ENCODE assay signal across 8 cellular contexts in genomic region chr12:124727244-124727673, GRCh38.
A peak's percentile ranks its signal among the peaks of the same experiment; 100 is the strongest.
DNase-seq lines count a peak whose midpoint lies in the region; ATAC-seq and TF ChIP-seq lines count a peak whose summit lies in the region.

No MANE protein-coding gene starts in this region.

- in situ Hi-C loops in GM13976 (cut with MboI; ENCODE audit: low sequenced_read_pairs, unreplicated experiment): no loop called here

- peak; percentile 76 for ATAC-seq in omental fat pad (ENCODE audit: low FRiP score)

- peak; percentile 68 for DNase-seq in GM13976 (ENCODE audit: low spot score)
- DNase-seq in esophagus muscularis mucosa (ENCODE audit: extremely low spot score): no peak
- DNase-seq in omental fat pad (ENCODE audit: low spot score): no peak
- DNase-seq in NCI-H1930 (lab: John Stamatoyannopoulos, UW): no peak
- DNase-seq in COR-L47 (lab: John Stamatoyannopoulos, UW): no peak
- DNase-seq in NCI-H2227 (lab: John Stamatoyannopoulos, UW; ENCODE audit: unreplicated experiment): no peak
- no peak for DNase-seq in hepatocyte (ENCODE audit: low spot score)

- no peak for TF ChIP-seq CTCF in GM13976 (IDR thresholded peaks at IDR 0.05; ENCODE audit: borderline replicate concordance, control extremely low read depth, extremely low read depth, insufficient read depth, missing control alignments)
- peak; percentile 9; the same call in 1 of the 2 replicates for TF ChIP-seq CTCF in OCI-LY3 (IDR thresholded peaks at IDR 0.05; ENCODE audit: low read depth, low read length)
- TF ChIP-seq CTCF in esophagus muscularis mucosa (IDR thresholded peaks at IDR 0.05): no peak
- no peak for TF ChIP-seq CTCF in omental fat pad (IDR thresholded peaks at IDR 0.05)
- TF ChIP-seq CTCF in hepatocyte (IDR thresholded peaks at IDR 0.05; ENCODE audit: poor library complexity): no peak

- intact Hi-C loops in esophagus muscularis mucosa (cut with DNase I): no loop called here

- H3K9me3 ChIP-seq in OCI-LY3 (ENCODE audit: insufficient read depth, low read length): no peaks in the 10 kb centered on the region
- no peaks in the 10 kb centered on the region for H3K9me3 ChIP-seq in esophagus muscularis mucosa
- H3K9me3 ChIP-seq in hepatocyte (ENCODE audit: low read depth): no peaks in the 10 kb centered on the region

- no peak overlapping the region for H3K9ac ChIP-seq in OCI-LY3 (ENCODE audit: low read length)

- H2AFZ ChIP-seq in OCI-LY3 (ENCODE audit: low read depth, low read length): no peak overlapping the region
- H2AFZ ChIP-seq in hepatocyte: no peak overlapping the region

- H3K27ac ChIP-seq in OCI-LY3 (ENCODE audit: low read length): no peak overlapping the region
- peak overlapping the region; percentile 54 to 77 (median 70) for H3K27ac ChIP-seq in esophagus muscularis mucosa (replicated peaks in 1 of 4)
- no peak overlapping the region for H3K27ac ChIP-seq in hepatocyte

- H4K20me1 ChIP-seq in OCI-LY3 (ENCODE audit: insufficient read depth, low read length): no peaks in the 10 kb centered on the region
- H4K20me1 ChIP-seq in hepatocyte (ENCODE audit: insufficient read depth, poor library complexity, severe bottlenecking): no peaks in the 10 kb centered on the region

- H3K27me3 ChIP-seq in OCI-LY3 (ENCODE audit: low read depth, low read length) (peaks cover 16% of the 10 kb centered on the region), esophagus muscularis mucosa (no peaks in the 10 kb centered on the region), hepatocyte (no peaks in the 10 kb centered on the region)

- peaks cover 6% of the 10 kb centered on the region; the same call in 1 of the 2 replicates for H3K4me1 ChIP-seq in OCI-LY3 (ENCODE audit: low read length)
- peaks cover 23 to 39% (median 37%) of the 10 kb centered on the region in 4 donors for H3K4me1 ChIP-seq in esophagus muscularis mucosa
- H3K4me1 ChIP-seq in hepatocyte (ENCODE audit: insufficient read depth): peaks cover 19% of the 10 kb centered on the region

- H3K36me3 ChIP-seq in OCI-LY3 (replicated peaks; ENCODE audit: low read depth, low read length): no peaks in the 10 kb centered on the region
- H3K36me3 ChIP-seq in esophagus muscularis mucosa: no peaks in the 10 kb centered on the region
- no peaks in the 10 kb centered on the region for H3K36me3 ChIP-seq in hepatocyte (replicated peaks; ENCODE audit: insufficient read depth, low read depth)

- no peak for TF ChIP-seq EP300 in esophagus muscularis mucosa (IDR thresholded peaks at IDR 0.05)

- H3K4me3 ChIP-seq in OCI-LY3 (ENCODE audit: low read length): peak overlapping the region; percentile 31; the same call in 1 of the 2 replicates
- no peak overlapping the region for H3K4me3 ChIP-seq in esophagus muscularis mucosa
- no peak overlapping the region for H3K4me3 ChIP-seq in hepatocyte

- H3K4me2 ChIP-seq in OCI-LY3 (ENCODE audit: low read length) (peak overlapping the region; percentile 53), hepatocyte (no peak overlapping the region)

- no peak for TF ChIP-seq POLR2A in esophagus muscularis mucosa (IDR thresholded peaks at IDR 0.05; ENCODE audit: low read depth)

- H3K79me2 ChIP-seq in OCI-LY3 (ENCODE audit: low read length): no peaks in the 10 kb centered on the region
- H3K79me2 ChIP-seq in hepatocyte: no peaks in the 10 kb centered on the region

- WGBS in esophagus muscularis mucosa: 78% methylated on average over 14 of the region's 16 CpGs
- 81% methylated on average over 16 of the region's 16 CpGs for WGBS in hepatocyte (ENCODE audit: low lambda C conversion rate, missing lambda C conversion rate)

- no peaks in the 10 kb centered on the region for H3K9me2 ChIP-seq in hepatocyte (replicated peaks; ENCODE audit: insufficient read depth)

Comparison
In these comparisons a context has a peak if more than half of its experiments do, and no peak if none do; other contexts are left out.
1. H3K27ac ChIP-seq: peak in esophagus muscularis mucosa (4 of 4); none in OCI-LY3 (single experiment) and hepatocyte (single experiment).